In the genomic region with DNA sequence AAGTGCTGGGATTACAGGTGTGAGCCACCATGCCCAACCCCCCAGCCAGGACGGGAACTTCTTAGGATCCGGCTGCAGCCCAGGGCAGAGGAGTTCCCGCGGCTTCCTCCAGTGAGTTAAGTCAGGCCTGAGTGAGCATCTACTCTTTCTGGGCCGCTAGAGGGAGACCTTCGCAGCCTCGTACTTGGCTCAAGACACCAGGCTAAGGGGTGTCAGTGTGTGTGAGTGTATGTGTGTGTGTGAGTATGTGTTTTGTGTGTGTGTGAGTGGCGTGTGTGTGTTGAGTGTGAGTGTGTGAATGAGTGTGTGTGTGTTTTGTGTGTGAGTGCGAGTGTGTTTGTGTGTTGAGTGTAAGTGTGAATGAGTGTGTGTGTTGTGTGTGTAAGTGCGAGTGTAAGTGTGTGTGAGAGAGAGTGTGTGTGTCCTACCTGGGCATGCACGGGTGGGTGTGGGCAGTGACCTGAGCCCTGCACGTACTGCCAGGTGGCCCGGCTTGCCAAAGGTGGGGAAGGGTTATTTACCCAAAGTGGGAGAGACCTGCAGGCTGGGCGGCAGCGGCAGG, we compare ENCODE assay signal across 8 cellular contexts. TPM values are rescaled to one million over a fixed set of nuclear protein-coding genes. Genes with fewer than 3 reads are reported as not detected.
DNase-seq lines count a peak whose midpoint lies in the region; ATAC-seq, FAIRE-seq and TF ChIP-seq lines count a peak whose summit lies in the region.

No MANE protein-coding gene starts in this region.

- H3K4me3 ChIP-seq in pancreas (no peak overlapping the region), tibial nerve (no peak overlapping the region)

- H3K27ac ChIP-seq in pancreas (no peak overlapping the region), tibial nerve (no peak overlapping the region)

- FAIRE-seq in pancreas (lab: Jason Lieb, UNC) = no peak

- H3K36me3 ChIP-seq in pancreas (no peaks in the 10 kb centered on the region), tibial nerve (no peaks in the 10 kb centered on the region)

- TF ChIP-seq CTCF in pancreas (IDR thresholded peaks at IDR 0.05) = peak; percentile 45 to 61 (median 48)
- peak; percentile 66 to 91 (median 75) for TF ChIP-seq CTCF in tibial nerve (IDR thresholded peaks at IDR 0.05)

- H3K9me3 ChIP-seq in pancreas = no peaks in the 10 kb centered on the region
- no peaks in the 10 kb centered on the region for H3K9me3 ChIP-seq in tibial nerve

- no peak for TF ChIP-seq POLR2A in tibial nerve (IDR thresholded peaks at IDR 0.05)

- H3K27me3 ChIP-seq in pancreas (no peaks in the 10 kb centered on the region), tibial nerve (no peaks in the 10 kb centered on the region)

- intact Hi-C loops in pancreas (cut with DNase I) = loop anchor here in 2 of 3 donors (5.0 to 10.0 kb wide), 2 partner anchors 132 to 135 kb away; no protein-coding TSS in a partner anchor

- peak; percentile 86 for DNase-seq in GDM1 (lab: John Stamatoyannopoulos, UW)
- peak; percentile 70 for DNase-seq in NCI-H1092 (lab: John Stamatoyannopoulos, UW)
- DNase-seq in SK-MEL-5 (ENCODE audit: low read depth, low spot score) = peak; percentile 96
- peak; percentile 55 for DNase-seq in activated gamma-delta T cell treated with anti-CD3 and anti-CD28 coated beads, Interleukin-2, amount 50 U/mL, for 16 hours (ENCODE audit: low read depth)
- peak; percentile 74 for DNase-seq in globus pallidus (ENCODE audit: low spot score)
- peak; percentile 66 to 84 (median 72) for DNase-seq in pancreas
- DNase-seq in tibial nerve (ENCODE audit: low spot score in 2 of 2) = peak; percentile 53 to 76

- 13 to 14% methylated on average over 15 of the region's 15 CpGs for WGBS in pancreas, 2 donors
- 26 to 31% methylated on average over 14 to 15 of the region's 15 CpGs for WGBS in tibial nerve, 2 donors

- TF ChIP-seq EP300 in tibial nerve (IDR thresholded peaks at IDR 0.05) = peak in 1 of 2 donors; percentile 68

- in situ Hi-C loops in SK-MEL-5 (cut with HindIII; ENCODE audit: low pct_unique_long_range_greater_than_20kb, low sequenced_read_pairs) = no loop called here

- peak; percentile 92 to 99 (median 97) for ATAC-seq in pancreas
- no peak for ATAC-seq in HG03439 (IDR thresholded peaks at IDR 0.05; ENCODE audit: unreplicated experiment)

- H3K4me1 ChIP-seq in pancreas (no peaks in the 10 kb centered on the region), tibial nerve (peaks cover 0 to 17% (median 0%) of the 10 kb centered on the region in 4 donors)

RNA-seq across cellular contexts. Expression of a gene that starts 58.5 kb away (rescaled TPM):
- total RNA-seq in SK-MEL-5 (2014; rRNA removed; shearing (Covaris generic)) = not detected in 2 replicates
- polyA plus RNA-seq in SK-MEL-5 (2015; cell fraction: cytosol; rRNA removed) = not detected in 2 replicates
- polyA plus RNA-seq in SK-MEL-5 (2015; cell fraction: nucleus; rRNA removed) = not detected in 2 replicates
- not detected for total RNA-seq in pancreas
- polyA plus RNA-seq in pancreas = under 1 TPM; 0.05 to 0.11 TPM
- total RNA-seq in tibial nerve = not detected
